In genomic region chr14:61525293-61526011, GRCh38 we compare ENCODE assay signal across 8 cellular contexts.
A peak's percentile ranks its signal among the peaks of the same experiment; 100 is the strongest.
DNase-seq lines count a peak whose midpoint lies in the region; ATAC-seq, FAIRE-seq and TF ChIP-seq lines count a peak whose summit lies in the region.

No MANE protein-coding gene starts in this region.

- dilution Hi-C loops in endothelial cell of umbilical vein (cut with MboI; ENCODE audit: extremely low pct_ligation_motif_present, low sequenced_read_pairs) = no loop called here

- H3K27me3 ChIP-seq in endothelial cell of umbilical vein (ENCODE audit: control insufficient read depth in 2 of 2, insufficient read depth in 2 of 2, low read length in 2 of 2) (no peaks in the 10 kb centered on the region), trophoblast cell (ENCODE audit: insufficient read depth, low read length) (no peaks in the 10 kb centered on the region)

- TF ChIP-seq POLR2A in endothelial cell of umbilical vein (IDR thresholded peaks at IDR 0.05; ENCODE audit: low read depth, low read length) = no peak

- H3K9ac ChIP-seq in endothelial cell of umbilical vein (replicated peaks; ENCODE audit: extremely low read depth, insufficient read depth, low read length) (peak overlapping the region; percentile 57), trophoblast cell (ENCODE audit: low read length) (peak overlapping the region; percentile 16)

- no peaks in the 10 kb centered on the region for H3K9me1 ChIP-seq in endothelial cell of umbilical vein (replicated peaks; ENCODE audit: control insufficient read depth, extremely low read depth, insufficient read depth, low read length)

- H2AFZ ChIP-seq in endothelial cell of umbilical vein (ENCODE audit: low read depth, low read length) = no peak overlapping the region
- peak overlapping the region; percentile 52 for H2AFZ ChIP-seq in trophoblast cell (ENCODE audit: insufficient read depth, low read length, poor library complexity)

- WGBS in trophoblast cell (ENCODE audit: extremely low coverage, insufficient coverage, insufficient read length) = no CpG with 5 or more reads among the region's 16 CpGs

- H3K79me2 ChIP-seq in endothelial cell of umbilical vein (ENCODE audit: control insufficient read depth, insufficient read depth, low read length) = no peaks in the 10 kb centered on the region
- peaks cover 7% of the 10 kb centered on the region for H3K79me2 ChIP-seq in trophoblast cell (ENCODE audit: control insufficient read depth, insufficient read depth, low read length, poor library complexity)

- peak overlapping the region; percentile 92 for H2BK12ac ChIP-seq in trophoblast cell (ENCODE audit: low read length)

- peak overlapping the region; percentile 98 for H4K91ac ChIP-seq in trophoblast cell (ENCODE audit: low read depth, low read length)

- ATAC-seq in GM19452 (IDR thresholded peaks at IDR 0.05; ENCODE audit: unreplicated experiment) (peak; percentile 87), HG03520 (IDR thresholded peaks at IDR 0.05; ENCODE audit: unreplicated experiment) (peak; percentile 74)

- BruUV-seq in endothelial cell of umbilical vein (replicated peaks; lab: Mats Ljungman, UMichigan) = TSS peak; percentile 47

- peaks cover 3 to 5% of the 10 kb centered on the region in 2 experiments for H3K36me3 ChIP-seq in endothelial cell of umbilical vein (ENCODE audit: control insufficient read depth in 2 of 2, extremely low read depth in 1 of 2, insufficient read depth in 2 of 2, low read length in 2 of 2)
- peaks cover 5 to 11% of the 10 kb centered on the region in 2 experiments for H3K36me3 ChIP-seq in trophoblast cell (ENCODE audit: control insufficient read depth in 1 of 2, insufficient read depth in 2 of 2, low read length in 2 of 2)

- peak overlapping the region; percentile 97 for H2BK120ac ChIP-seq in trophoblast cell (ENCODE audit: insufficient read depth, low read length, poor library complexity)

- no peak overlapping the region for H3K23ac ChIP-seq in trophoblast cell (ENCODE audit: low read length)

- peak overlapping the region; percentile 89 for H3K27ac ChIP-seq in endothelial cell of umbilical vein (ENCODE audit: insufficient read depth, low read depth, low read length)
- H3K27ac ChIP-seq in trophoblast cell (ENCODE audit: low read depth, low read length) = peak overlapping the region; percentile 100

- H3K4ac ChIP-seq in trophoblast cell (ENCODE audit: low read depth, low read length) = peak overlapping the region; percentile 85

- peak overlapping the region; percentile 96 for H3K14ac ChIP-seq in trophoblast cell (ENCODE audit: low read length)

- no peaks in the 10 kb centered on the region for H4K20me1 ChIP-seq in endothelial cell of umbilical vein (replicated peaks; ENCODE audit: control insufficient read depth, extremely low read depth, insufficient read depth, low read length)

- peak overlapping the region; percentile 95 for H3K18ac ChIP-seq in trophoblast cell (ENCODE audit: low read length)

- POLR2A ChIA-PET in endothelial cell of umbilical vein (lab: Charles Lee) = interaction anchor here (1.3 to 2.0 kb wide), 3 partner anchors 7 to 84 kb away, joined by 3 to 8 read pairs (median 5); no protein-coding TSS in a partner anchor

- H4K12ac ChIP-seq in trophoblast cell (ENCODE audit: low read depth, low read length) = peak overlapping the region; percentile 1

- peak overlapping the region; percentile 90 for H4K8ac ChIP-seq in trophoblast cell (ENCODE audit: low read depth, low read length)

- TF ChIP-seq CTCF in AG10803 (conservative IDR thresholded peaks at IDR 0.05; ENCODE audit: low read length) = no peak
- TF ChIP-seq CTCF in endothelial cell of umbilical vein (IDR thresholded peaks at IDR 0.05; ENCODE audit: extremely low read depth in 1 of 2, insufficient read depth in 1 of 2, low read depth in 1 of 2, low read length in 2 of 2) = no peak

- H3K4me2 ChIP-seq in endothelial cell of umbilical vein (ENCODE audit: insufficient read depth, low read length) (peak overlapping the region; percentile 33), trophoblast cell (ENCODE audit: low read length) (peak overlapping the region; percentile 36)

- H3K79me1 ChIP-seq in trophoblast cell (ENCODE audit: low read length) = peaks cover 47% of the 10 kb centered on the region

- H3K4me1 ChIP-seq in endothelial cell of umbilical vein (ENCODE audit: control insufficient read depth, extremely low read depth, insufficient read depth, low read length) = peaks cover 55% of the 10 kb centered on the region
- peaks cover 34 to 45% of the 10 kb centered on the region in 2 experiments for H3K4me1 ChIP-seq in trophoblast cell (ENCODE audit: control insufficient read depth in 1 of 2, insufficient read depth in 2 of 2, low read length in 2 of 2)

- H3K9me3 ChIP-seq in endothelial cell of umbilical vein (replicated peaks; ENCODE audit: control insufficient read depth, insufficient read depth, low read length) = no peaks in the 10 kb centered on the region
- no peaks in the 10 kb centered on the region for H3K9me3 ChIP-seq in trophoblast cell (ENCODE audit: insufficient read depth, low read depth, low read length)

- FAIRE-seq in endothelial cell of umbilical vein (lab: Jason Lieb, UNC) (peak; percentile 87), frontal cortex (lab: Jason Lieb, UNC) (no peak)

- H2BK5ac ChIP-seq in trophoblast cell (ENCODE audit: low read depth, low read length, poor library complexity) = peak overlapping the region; percentile 96

- CTCF ChIA-PET in endothelial cell of umbilical vein (lab: Charles Lee) = interaction anchor here (0.6 to 2.6 kb wide), 11 partner anchors 10 to 80 kb away, joined by 3 to 8 read pairs (median 5); no protein-coding TSS in a partner anchor

- intact Hi-C loops in endothelial cell of umbilical vein (cut with micrococcal nuclease) = loop anchor here (1.0 to 2.0 kb wide), 3 partner anchors 83 to 170 kb away; partner anchors contain the start of gene HIF1A

- H3K4me3 ChIP-seq in AG10803 (ENCODE audit: low read length) (no peak overlapping the region), endothelial cell of umbilical vein (replicated peaks in 1 of 3; ENCODE audit: insufficient read depth in 1 of 3, low read depth in 1 of 3, low read length in 3 of 3) (peak overlapping the region in 1 of 3 experiments; percentile 6), trophoblast cell (ENCODE audit: low read depth, low read length) (no peak overlapping the region)

- peak; percentile 65 for DNase-seq in AG10803 (ENCODE audit: low read depth)
- DNase-seq in activated CD4-positive, alpha-beta T cell treated with anti-CD3 and anti-CD28 coated beads, Interleukin-2, amount 50 U/mL, for 24 hours (ENCODE audit: low read depth in 1 of 2, low spot score in 1 of 2) = peak; percentile 28 to 63
- DNase-seq in endothelial cell of umbilical vein (ENCODE audit: low read depth, low spot score) = peak; percentile 88
- DNase-seq in trophoblast cell = peak; percentile 99 to 100
- no peak for DNase-seq in NCI-H2107 (lab: John Stamatoyannopoulos, UW)
- DNase-seq in frontal cortex (ENCODE audit: low spot score in 2 of 2) = no peak

- H2AK5ac ChIP-seq in trophoblast cell (ENCODE audit: low read length) = peak overlapping the region; percentile 90

TF ChIP-seq in endothelial cell of umbilical vein, 7 proteins besides CTCF, POLR2A, EP300 and RAD21:
- TF ChIP-seq MAX (IDR thresholded peaks at IDR 0.05; ENCODE audit: insufficient read depth, insufficient read length) (no peak), EZH2 (IDR thresholded peaks at IDR 0.05; ENCODE audit: borderline replicate concordance, low read depth, low read length, severe bottlenecking) (no peak), JUN (IDR thresholded peaks at IDR 0.05; ENCODE audit: borderline replicate concordance, insufficient read depth, insufficient read length, low read depth) (peak; percentile 87), POLR2AphosphoS5 (IDR thresholded peaks at IDR 0.05; ENCODE audit: insufficient read depth, low read depth, low read length) (peak; percentile 65), GATA2 (IDR thresholded peaks at IDR 0.05; ENCODE audit: insufficient read depth, insufficient read length, low read depth, low read length) (peak; percentile 91), FOS (IDR thresholded peaks at IDR 0.05; ENCODE audit: borderline replicate concordance, insufficient read depth, low read length) (peak; percentile 89), MYC (IDR thresholded peaks at IDR 0.05; ENCODE audit: low read depth, low read length) (no peak)

Comparison
In these comparisons a context has a peak if more than half of its experiments do, and no peak if none do; other contexts are left out.
1. DNase-seq: peak in AG10803 (single experiment), activated CD4-positive, alpha-beta T cell treated with anti-CD3 and anti-CD28 coated beads, Interleukin-2, amount 50 U/mL, for 24 hours (2 of 2), endothelial cell of umbilical vein (single experiment) and trophoblast cell (2 of 2); none in NCI-H2107 (single experiment) and frontal cortex (0 of 2).